8 cellular contexts compared by ENCODE assay signal in the genomic region with DNA sequence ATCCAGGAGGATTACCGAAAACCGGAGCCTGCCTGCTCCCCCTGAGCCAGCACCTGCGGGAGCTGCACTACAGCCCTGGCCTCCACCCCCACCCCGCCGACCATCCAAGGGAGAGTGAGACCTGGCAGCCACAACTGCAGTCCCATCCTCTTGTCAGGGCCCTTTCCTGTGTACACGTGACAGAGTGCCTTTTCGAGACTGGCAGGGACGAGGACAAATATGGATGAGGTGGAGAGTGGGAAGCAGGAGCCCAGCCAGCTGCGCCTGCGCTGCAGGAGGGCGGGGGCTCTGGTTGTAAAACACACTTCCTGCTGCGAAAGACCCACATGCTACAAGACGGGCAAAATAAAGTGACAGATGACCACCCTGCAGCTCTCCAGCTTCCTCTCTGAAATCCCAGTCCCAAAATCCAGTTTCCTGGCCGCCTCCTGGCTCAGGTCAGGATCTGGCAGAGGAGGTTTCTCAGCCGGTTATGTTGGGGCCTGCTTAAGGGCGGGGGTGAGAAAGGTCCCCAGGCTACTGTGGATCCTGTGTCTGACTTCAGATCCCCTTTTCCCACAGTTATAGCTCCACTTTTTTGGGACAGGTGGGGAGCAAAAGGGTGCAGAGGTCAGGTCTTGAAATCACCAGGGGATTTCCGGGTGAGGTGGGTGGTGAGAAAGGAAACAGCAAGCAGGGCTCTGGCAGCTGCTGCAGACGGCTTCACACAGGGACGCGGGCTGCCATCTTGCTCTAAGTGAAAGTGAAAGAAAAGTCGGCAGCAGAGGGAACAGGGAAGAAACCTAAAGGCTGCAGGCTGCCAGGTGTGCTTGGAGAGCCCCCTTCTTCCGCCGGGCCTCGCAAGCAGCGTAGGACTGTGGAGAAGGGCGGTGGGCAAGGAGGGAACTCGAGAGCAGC. TPM values are rescaled to one million over a fixed set of nuclear protein-coding genes. Genes with fewer than 3 reads are reported as not detected.
A peak's percentile ranks its signal among the peaks of the same experiment; 100 is the strongest.
DNase-seq lines count a peak whose midpoint lies in the region; ATAC-seq, FAIRE-seq and TF ChIP-seq lines count a peak whose summit lies in the region.

A gene with protein sequence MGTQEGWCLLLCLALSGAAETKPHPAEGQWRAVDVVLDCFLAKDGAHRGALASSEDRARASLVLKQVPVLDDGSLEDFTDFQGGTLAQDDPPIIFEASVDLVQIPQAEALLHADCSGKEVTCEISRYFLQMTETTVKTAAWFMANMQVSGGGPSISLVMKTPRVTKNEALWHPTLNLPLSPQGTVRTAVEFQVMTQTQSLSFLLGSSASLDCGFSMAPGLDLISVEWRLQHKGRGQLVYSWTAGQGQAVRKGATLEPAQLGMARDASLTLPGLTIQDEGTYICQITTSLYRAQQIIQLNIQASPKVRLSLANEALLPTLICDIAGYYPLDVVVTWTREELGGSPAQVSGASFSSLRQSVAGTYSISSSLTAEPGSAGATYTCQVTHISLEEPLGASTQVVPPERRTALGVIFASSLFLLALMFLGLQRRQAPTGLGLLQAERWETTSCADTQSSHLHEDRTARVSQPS (plus strand): TSS at position 695 of the 897 bp plus-strand sequence. CDS start 207 bp downstream, outside the sequence.

- peak within 1 kb of the TSS; percentile 97 for H2AFZ ChIP-seq in mammary epithelial cell (ENCODE audit: low read depth, low read length)

- TF ChIP-seq CTCF in WERI-Rb-1 (IDR thresholded peaks at IDR 0.05; ENCODE audit: low read depth, low read length) (no peak), mammary epithelial cell (conservative IDR thresholded peaks at IDR 0.05 in 1 of 2, IDR thresholded peaks at IDR 0.05 in 1 of 2; ENCODE audit: extremely low read depth in 1 of 2, insufficient read depth in 1 of 2, low read depth in 1 of 2, low read length in 2 of 2) (no peak)

- peaks cover 0 to 7% (median 0%) of the 10 kb centered on the region in 3 donors for H3K27me3 Mint-ChIP-seq in immature natural killer cell (ENCODE audit: low read depth in 3 of 3)

- dilution Hi-C loops in mammary epithelial cell (cut with HindIII; ENCODE audit: low sequenced_read_pairs): no loop called here

- peaks cover 23% of the 10 kb centered on the region for H3K4me1 ChIP-seq in mammary epithelial cell (ENCODE audit: insufficient read depth, low read length)

- WGBS in mammary epithelial cell (ENCODE audit: low coverage, missing lambda C conversion rate): 0% methylated on average over 13 of the region's 27 CpGs

- in situ Hi-C loops in mammary epithelial cell (cut with MboI; ENCODE audit: low sequenced_read_pairs in 2 of 2): no loop called here

- H3K9me3 Mint-ChIP-seq in immature natural killer cell: no peaks in the 10 kb centered on the region

- H3K9me3 ChIP-seq in WERI-Rb-1 (ENCODE audit: severe bottlenecking) (no peaks in the 10 kb centered on the region), mammary epithelial cell (replicated peaks; ENCODE audit: insufficient read depth, low read length) (no peaks in the 10 kb centered on the region)

- H3K4me3 ChIP-seq in WERI-Rb-1 (ENCODE audit: low read depth, low read length) (peak within 1 kb of the TSS; percentile 65), mammary epithelial cell (replicated peaks in 1 of 3; ENCODE audit: insufficient read depth in 1 of 3, low read depth in 2 of 3, low read length in 3 of 3) (peak within 1 kb of the TSS; percentile 44 to 80 (median 61)), skin epidermis (peak within 1 kb of the TSS; percentile 45 to 86 (median 60))

- H3K27ac Mint-ChIP-seq in immature natural killer cell: peak within 1 kb of the TSS; percentile 97 to 100 (median 98)

- intact Hi-C loops in mammary epithelial cell (cut with micrococcal nuclease): loop anchor here (2.0 kb wide), 1 partner anchor 21 kb away; no protein-coding TSS in a partner anchor

- peak within 1 kb of the TSS; percentile 61 for H3K9ac ChIP-seq in mammary epithelial cell (ENCODE audit: insufficient read depth, low read length)

- peak within 1 kb of the TSS; percentile 90 to 100 (median 100) for H3K4me3 Mint-ChIP-seq in immature natural killer cell

- H3K27me3 ChIP-seq in WERI-Rb-1 (ENCODE audit: insufficient read depth, low read depth, severe bottlenecking): no peaks in the 10 kb centered on the region
- H3K27me3 ChIP-seq in mammary epithelial cell (ENCODE audit: insufficient read depth, low read length): no peaks in the 10 kb centered on the region

- BruUV-seq in mammary epithelial cell (replicated peaks; lab: Mats Ljungman, UMichigan): no TSS peak

- H3K27ac ChIP-seq in WERI-Rb-1 (peak within 1 kb of the TSS; percentile 94), mammary epithelial cell (ENCODE audit: insufficient read depth, low read depth, low read length) (peak within 1 kb of the TSS; percentile 71), skin epidermis (peak within 1 kb of the TSS; percentile 83 to 100 (median 98))

- no peak for TF ChIP-seq POLR2A in GM12891 (IDR thresholded peaks at IDR 0.05; ENCODE audit: low read depth, low read length)

- H4K20me1 ChIP-seq in mammary epithelial cell (ENCODE audit: insufficient read depth, low read length): no peaks in the 10 kb centered on the region

- DNase-seq in GM12891 (ENCODE audit: insufficient read length, low spot score) (peak; percentile 68), NCI-H2107 treated with DMSO at 0.1 percent for 48 hours (lab: John Stamatoyannopoulos, UW; ENCODE audit: unreplicated experiment) (peak; percentile 94), WERI-Rb-1 (peak; percentile 86), mammary epithelial cell (peak; percentile 71), immature natural killer cell (peak; percentile 80 to 81 (median 81))

- ATAC-seq in HG02938 (IDR thresholded peaks at IDR 0.05; ENCODE audit: unreplicated experiment) (peak; percentile 63), GM19467 (IDR thresholded peaks at IDR 0.05; ENCODE audit: unreplicated experiment) (no peak)

- H3K79me2 ChIP-seq in mammary epithelial cell (ENCODE audit: insufficient read depth, low read length): no peaks in the 10 kb centered on the region

- H3K4me1 Mint-ChIP-seq in immature natural killer cell: peaks cover 39 to 44% of the 10 kb centered on the region in 2 donors

- H3K36me3 Mint-ChIP-seq in immature natural killer cell: peaks cover 7 to 17% (median 11%) of the 10 kb centered on the region in 3 donors

- peak; percentile 99 for FAIRE-seq in GM12891 (lab: Jason Lieb, UNC)

- CTCF ChIA-PET in mammary epithelial cell (lab: Charles Lee; ENCODE audit: low non-redundant PET): no interaction called here

- peaks cover 2% of the 10 kb centered on the region; the same call in 1 of the 2 replicates for H3K36me3 ChIP-seq in WERI-Rb-1
- H3K36me3 ChIP-seq in mammary epithelial cell (ENCODE audit: insufficient read depth, low read length): no peaks in the 10 kb centered on the region

- peak within 1 kb of the TSS; percentile 98 for H3K4me2 ChIP-seq in mammary epithelial cell (ENCODE audit: insufficient read depth, low read depth, low read length)

TF ChIP-seq in GM12891, 5 proteins besides CTCF, POLR2A, EP300 and RAD21:
- no peak for TF ChIP-seq POU2F2 (IDR thresholded peaks at IDR 0.05; ENCODE audit: low read depth, low read length)
- TF ChIP-seq POLR2AphosphoS5 (IDR thresholded peaks at IDR 0.05; ENCODE audit: low read depth, low read length): no peak; the same call in 1 of the 2 replicates
- peak; percentile 41 for TF ChIP-seq SPI1 (IDR thresholded peaks at IDR 0.05; ENCODE audit: low read depth, low read length)
- TF ChIP-seq PAX5 (IDR thresholded peaks at IDR 0.05; ENCODE audit: insufficient read depth, low read length, severe bottlenecking): no peak
- TF ChIP-seq TAF1 (IDR thresholded peaks at IDR 0.05; ENCODE audit: low read depth, low read length): no peak; the same call in 1 of the 2 replicates

RNA-seq across cellular contexts. Expression of the gene that starts here (rescaled TPM):
- 29.7 TPM for polyA plus RNA-seq in GM12891 (2012; ENCODE audit: low read depth, missing spikeins)
- total RNA-seq in mammary epithelial cell: 1 to 10 TPM; 4.0 to 5.0 TPM
- polyA plus RNA-seq in mammary epithelial cell (7.3 TPM), immature natural killer cell (100 to 1,000 TPM; 205 to 276 (median 259) TPM)
- polyA minus RNA-seq in mammary epithelial cell: 52.6 TPM

Comparison
In these comparisons a context has a peak if more than half of its experiments do, and no peak if none do; other contexts are left out.
1. RNA of the gene that starts here (polyA plus RNA-seq): 205 to 276 TPM in immature natural killer cell; 7.3 TPM in mammary epithelial cell (single experiment); every median in the first group is over 10 times any median in the second.
2. Peak in every context shown above with its lines, with median percentiles within 50 percentile points of each other: DNase-seq, H3K27ac ChIP-seq and H3K4me3 ChIP-seq.